Comparison of ENCODE assay signal across 9 cellular contexts in genomic region chr10:6145979-6146432, GRCh38. TPM values are rescaled to one million over a fixed set of nuclear protein-coding genes. Genes with fewer than 3 reads are reported as not detected.
DNase-seq lines count a peak whose midpoint lies in the region; ATAC-seq and TF ChIP-seq lines count a peak whose summit lies in the region.
"Had no signal": no experiment of that assay in that cellular context is flagged by ENCODE, and none has a peak within 500 bp of the region (broad histone marks: within the 10 kb centered on the region; RNA-seq: fewer than 3 reads in every experiment).

No MANE protein-coding gene starts in this region.

- TF ChIP-seq CTCF in AG10803 (conservative IDR thresholded peaks at IDR 0.05; ENCODE audit: low read length) (no peak), KMS-11 (conservative IDR thresholded peaks at IDR 0.05; ENCODE audit: low read depth, low read length) (no peak), coronary artery (IDR thresholded peaks at IDR 0.05) (no peak)

- POLR2A ChIA-PET in naive thymus-derived CD4-positive, alpha-beta T cell (lab: Charles Lee), result interaction anchor here (0.6 to 2.2 kb wide), 4 partner anchors 13 to 264 kb away, joined by 3 to 6 read pairs (median 6); no protein-coding TSS in a partner anchor

- H3K36me3 ChIP-seq in KMS-11 (ENCODE audit: insufficient read depth), result no peaks in the 10 kb centered on the region
- no peaks in the 10 kb centered on the region for H3K36me3 ChIP-seq in naive thymus-derived CD4-positive, alpha-beta T cell (ENCODE audit: control insufficient read depth in 2 of 3, insufficient read depth in 3 of 3, low read length in 3 of 3)

- peaks cover 3% of the 10 kb centered on the region; the same call in 1 of the 2 replicates for H3K79me2 ChIP-seq in KMS-11 (ENCODE audit: insufficient read depth, low read depth)

- H3K4me1 ChIP-seq in KMS-11 (ENCODE audit: low read depth, poor library complexity, severe bottlenecking), result peaks cover 12% of the 10 kb centered on the region
- peaks cover 18 to 33% of the 10 kb centered on the region in 2 donors for H3K4me1 ChIP-seq in naive thymus-derived CD4-positive, alpha-beta T cell (ENCODE audit: control insufficient read depth in 2 of 2, insufficient read depth in 2 of 2, low read length in 2 of 2)

- DNase-seq in AG10803 (ENCODE audit: low read depth) (no peak), coronary artery (ENCODE audit: low spot score) (no peak), DMS53 treated with DMSO at 0.1 percent for 48 hours (lab: John Stamatoyannopoulos, UW; ENCODE audit: unreplicated experiment) (no peak), NCI-H1436 (lab: John Stamatoyannopoulos, UW) (no peak), middle frontal gyrus (ENCODE audit: extremely low spot score, low spot score) (no peak)
- no peak for DNase-seq in naive thymus-derived CD4-positive, alpha-beta T cell
- DNase-seq: foreskin melanocyte had no signal

- peak overlapping the region in 8 of 9 donors; percentile 37 to 78 (median 57) for H3K27ac Mint-ChIP-seq in naive thymus-derived CD4-positive, alpha-beta T cell

- H3K4me2 ChIP-seq in KMS-11, result peak overlapping the region; percentile 81; the same call in 1 of the 2 replicates

- H3K4me3 Mint-ChIP-seq in naive thymus-derived CD4-positive, alpha-beta T cell, result peak overlapping the region; percentile 76 to 89 (median 83)

- H3K27ac ChIP-seq in KMS-11 (no peak overlapping the region), coronary artery (peak overlapping the region; percentile 87 to 90)
- peak overlapping the region; percentile 86 for H3K27ac ChIP-seq in naive thymus-derived CD4-positive, alpha-beta T cell (ENCODE audit: low read depth, low read length)

- no peaks in the 10 kb centered on the region; the same call in 1 of the 2 replicates for H3K27me3 ChIP-seq in KMS-11 (ENCODE audit: insufficient read depth, low read depth)
- no peaks in the 10 kb centered on the region for H3K27me3 ChIP-seq in naive thymus-derived CD4-positive, alpha-beta T cell (ENCODE audit: control insufficient read depth in 2 of 2, insufficient read depth in 2 of 2, low read length in 2 of 2)

- H3K4me3 ChIP-seq in AG10803 (ENCODE audit: low read length) (peak overlapping the region; percentile 65), KMS-11 (IDR thresholded peaks at IDR 0.05; ENCODE audit: insufficient read depth, low read depth, low read length) (no peak overlapping the region), coronary artery (peak overlapping the region; percentile 99)
- peak overlapping the region; percentile 92 for H3K4me3 ChIP-seq in naive thymus-derived CD4-positive, alpha-beta T cell (ENCODE audit: low read length)

- H2AFZ ChIP-seq in KMS-11 (ENCODE audit: low read depth), result no peak overlapping the region

- peaks cover 0 to 27% (median 0%) of the 10 kb centered on the region in 5 donors for H3K36me3 Mint-ChIP-seq in naive thymus-derived CD4-positive, alpha-beta T cell

- no peak for ATAC-seq in naive thymus-derived CD4-positive, alpha-beta T cell
- ATAC-seq in HG03469 (IDR thresholded peaks at IDR 0.05; ENCODE audit: unreplicated experiment), result no peak

- no peak overlapping the region for H3K9ac ChIP-seq in KMS-11

- intact Hi-C loops in naive thymus-derived CD4-positive, alpha-beta T cell (cut with micrococcal nuclease), result loop anchor here (2.0 kb wide), 1 partner anchor 57 kb away; the partner anchor contains the start of gene RBM17 (in 2 of the 2)

- CTCF ChIA-PET in naive thymus-derived CD4-positive, alpha-beta T cell (lab: Charles Lee), result interaction anchor here (0.7 to 1.7 kb wide), 4 partner anchors 10 to 256 kb away, joined by 3 to 5 read pairs (median 4); no protein-coding TSS in a partner anchor

- H4K20me1 ChIP-seq in KMS-11 (ENCODE audit: insufficient read depth), result no peaks in the 10 kb centered on the region

- no peaks in the 10 kb centered on the region for H3K9me3 ChIP-seq in naive thymus-derived CD4-positive, alpha-beta T cell (ENCODE audit: control insufficient read depth in 2 of 3, low read length in 3 of 3)

- no peaks in the 10 kb centered on the region for H3K9me3 Mint-ChIP-seq in naive thymus-derived CD4-positive, alpha-beta T cell

- no peaks in the 10 kb centered on the region for H3K27me3 Mint-ChIP-seq in naive thymus-derived CD4-positive, alpha-beta T cell

- peaks cover 47 to 67% (median 62%) of the 10 kb centered on the region in 7 donors for H3K4me1 Mint-ChIP-seq in naive thymus-derived CD4-positive, alpha-beta T cell

RNA-seq across cellular contexts. Expression of gene PFKFB3, which starts 56.7 kb away (rescaled TPM):
- 100 to 1,000 TPM in 1 of 5 experiments, 10 to 100 TPM in 4; 65.9 to 129 (median 80.5) TPM for total RNA-seq in naive thymus-derived CD4-positive, alpha-beta T cell
- 10 to 100 TPM in 1 of 2 donors, 1 to 10 TPM in 1; 2.3 to 13.0 TPM for polyA plus RNA-seq in naive thymus-derived CD4-positive, alpha-beta T cell

RNA-seq across cellular contexts. Expression of gene RBM17, which starts 57.2 kb away (rescaled TPM):
- total RNA-seq in naive thymus-derived CD4-positive, alpha-beta T cell, result 100 to 1,000 TPM; 120 to 158 (median 127) TPM
- 10 to 100 TPM; 66.6 to 83.0 TPM for polyA plus RNA-seq in naive thymus-derived CD4-positive, alpha-beta T cell
